ENCODE assay signal across 13 cellular contexts in genomic region chr9:120344230-120344629, GRCh38.
DNase-seq lines count a peak whose midpoint lies in the region; TF ChIP-seq lines count a peak whose summit lies in the region.
"Had no signal": no experiment of that assay in that cellular context is flagged by ENCODE, and none has a peak within 500 bp of the region (broad histone marks: within the 10 kb centered on the region; RNA-seq: fewer than 3 reads in every experiment).

No MANE protein-coding gene starts in this region.

- WGBS in GM23248 (ENCODE audit: low coverage in 1 of 2, low lambda C conversion rate in 2 of 2, missing lambda C conversion rate in 2 of 2), 2 experiments = 42 to 50% methylated on average over 2 of the region's 2 CpGs
- WGBS in esophagus muscularis mucosa = 73% methylated on average over 2 of the region's 2 CpGs

- TF ChIP-seq POLR2A in esophagus muscularis mucosa (IDR thresholded peaks at IDR 0.05; ENCODE audit: low read depth) = no peak

- H3K27me3 ChIP-seq in GM23248 (replicated peaks; ENCODE audit: insufficient read depth) (no peaks in the 10 kb centered on the region), esophagus muscularis mucosa (no peaks in the 10 kb centered on the region)
- H3K27me3 ChIP-seq: right lobe of liver had no signal

- H3K4me3 ChIP-seq in GM23248 (no peak overlapping the region), skeletal muscle cell (ENCODE audit: low read depth, low read length) (no peak overlapping the region), esophagus muscularis mucosa (no peak overlapping the region)
- H3K4me3 ChIP-seq: right lobe of liver had no signal

- no peak overlapping the region for H3K4me2 ChIP-seq in GM23248 (ENCODE audit: unreplicated experiment)

- CTCF ChIA-PET in RWPE1 (lab: Yijun Ruan, JAX) = no interaction called here

- no peaks in the 10 kb centered on the region for H4K20me1 ChIP-seq in GM23248 (ENCODE audit: insufficient read depth)

- 0 out of 2 replicates have a peak, but pooled peaks cover 7% of the 10 kb centered on the region for H3F3A ChIP-seq in GM23248 (ENCODE audit: insufficient read depth)

- TF ChIP-seq EP300 in esophagus muscularis mucosa (IDR thresholded peaks at IDR 0.05) = no peak

- in situ Hi-C loops in GM23248 (cut with MboI) = no loop called here

- H3K36me3 ChIP-seq in GM23248 (ENCODE audit: low read depth) (no peaks in the 10 kb centered on the region), esophagus muscularis mucosa (no peaks in the 10 kb centered on the region)
- H3K36me3 ChIP-seq: right lobe of liver had no signal

- no peaks in the 10 kb centered on the region for H3K79me2 ChIP-seq in GM23248 (ENCODE audit: insufficient read depth)

- TF ChIP-seq CTCF in RWPE1 (conservative IDR thresholded peaks at IDR 0.05; ENCODE audit: low read depth) (no peak), esophagus muscularis mucosa (IDR thresholded peaks at IDR 0.05) (no peak)

- POLR2A ChIA-PET in RWPE1 (lab: Yijun Ruan, JAX; ENCODE audit: low non-redundant PET) = no interaction called here

- H3K4me1 ChIP-seq in GM23248 (ENCODE audit: insufficient read depth) = peaks cover 10% of the 10 kb centered on the region; the same call in 1 of the 2 replicates
- no peaks in the 10 kb centered on the region for H3K4me1 ChIP-seq in esophagus muscularis mucosa
- H3K4me1 ChIP-seq: right lobe of liver had no signal

- no peaks in the 10 kb centered on the region for H3K9me2 ChIP-seq in GM23248 (ENCODE audit: insufficient read depth)

- intact Hi-C loops in esophagus muscularis mucosa (cut with DNase I) = no loop called here

- H2AFZ ChIP-seq in GM23248 = no peak overlapping the region

- H3K27ac ChIP-seq in GM23248 (no peak overlapping the region), RWPE1 (no peak overlapping the region), esophagus muscularis mucosa (replicated peaks in 1 of 4) (no peak overlapping the region)
- H3K27ac ChIP-seq: right lobe of liver had no signal

- H3K9me3 ChIP-seq in GM23248 (ENCODE audit: low read depth) (no peaks in the 10 kb centered on the region), esophagus muscularis mucosa (no peaks in the 10 kb centered on the region)
- H3K9me3 ChIP-seq: right lobe of liver had no signal

- DNase-seq in GM23248 = peak; percentile 84
- peak; percentile 97 for DNase-seq in RWPE1 (ENCODE audit: low spot score)
- DNase-seq in fibroblast of gingiva (ENCODE audit: low read depth) = peak; percentile 61
- peak; percentile 59 for DNase-seq in skeletal muscle cell (ENCODE audit: low read depth)
- DNase-seq in esophagus muscularis mucosa (ENCODE audit: extremely low spot score) = no peak
- DNase-seq in stimulated activated CD4-positive, alpha-beta T cell treated with anti-CD3 and anti-CD28 coated beads, Interleukin-4, amount 100 ng/mL, for 4 hours = no peak
- DNase-seq in cerebellar nuclear complex (lab: John Stamatoyannopoulos, UW) = no peak
- DNase-seq: activated CD4-positive, alpha-beta memory T cell treated with anti-CD3 and anti-CD28 coated beads for 36 hours; effector CD4-positive, alpha-beta T cell; NCI-H1417 treated with DMSO at 0.1 percent for 48 hours; NK-92 treated with Interleukin-12 subunit alpha and Interleukin-12 subunit beta, amount 100 ng/mL, for 24 hours; right lobe of liver; T-helper 1 cell had no signal

- H3K9ac ChIP-seq in GM23248 = no peak overlapping the region

Comparison
In these comparisons a context has a peak if more than half of its experiments do, and no peak if none do; other contexts are left out.
1. DNase-seq: peak in GM23248 (single experiment), RWPE1 (single experiment), fibroblast of gingiva (single experiment) and skeletal muscle cell (single experiment); none in esophagus muscularis mucosa (single experiment), stimulated activated CD4-positive, alpha-beta T cell treated with anti-CD3 and anti-CD28 coated beads, Interleukin-4, amount 100 ng/mL, for 4 hours (0 of 2) and cerebellar nuclear complex (0 of 2).